10 cellular contexts compared by ENCODE assay signal in genomic region chr7:2175514-2175913, GRCh38. TPM values are rescaled to one million over a fixed set of nuclear protein-coding genes. Genes with fewer than 3 reads are reported as not detected.
A peak's percentile ranks its signal among the peaks of the same experiment; 100 is the strongest.
DNase-seq lines count a peak whose midpoint lies in the region; ATAC-seq and TF ChIP-seq lines count a peak whose summit lies in the region.
"Had no signal": no experiment of that assay in that cellular context is flagged by ENCODE, and none has a peak within 500 bp of the region (broad histone marks: within the 10 kb centered on the region; RNA-seq: fewer than 3 reads in every experiment).

No MANE protein-coding gene starts in this region.

- H3K4me1 ChIP-seq in mesendoderm (ENCODE audit: control insufficient read depth, low read depth, low read length): no peaks in the 10 kb centered on the region

- no peak overlapping the region for H3K4me2 ChIP-seq in mesendoderm (ENCODE audit: low read length)

- no peak overlapping the region for H3K4ac ChIP-seq in mesendoderm (ENCODE audit: low read depth, low read length)

- WGBS in mesendoderm (ENCODE audit: extremely low coverage, insufficient coverage, low lambda C conversion rate): no CpG with 5 or more reads among the region's 2 CpGs

- H3K36me3 ChIP-seq in mesendoderm (ENCODE audit: control insufficient read depth, insufficient read depth, low read length): peaks cover 1% of the 10 kb centered on the region

- H2BK15ac ChIP-seq in mesendoderm (replicated peaks; ENCODE audit: low read depth): no peak overlapping the region

- no peaks in the 10 kb centered on the region for H3K79me2 ChIP-seq in mesendoderm (ENCODE audit: control insufficient read depth, insufficient read depth, low read length)

- DNase-seq in AG04450 (ENCODE audit: low read depth, low spot score) (peak; percentile 91), NCI-H226 (peak; percentile 100), epithelial cell of esophagus (ENCODE audit: low read depth) (peak; percentile 77), mesendoderm (peak; percentile 57)
- DNase-seq: activated CD8-positive, alpha-beta memory T cell treated with anti-CD3 and anti-CD28 coated beads for 24 hours; KG1 had no signal

- H2BK5ac ChIP-seq in mesendoderm (ENCODE audit: low read length): no peak overlapping the region

- no peak overlapping the region for H4K8ac ChIP-seq in mesendoderm (ENCODE audit: low read depth, low read length)

- H3K4me3 ChIP-seq in AG04450 (ENCODE audit: low read depth, low read length) (no peak overlapping the region), epithelial cell of esophagus (ENCODE audit: low read length) (no peak overlapping the region), mesendoderm (ENCODE audit: low read length) (no peak overlapping the region)

- POLR2A ChIA-PET in AG04450 (lab: Yijun Ruan, JAX): interaction anchor here (0.7 to 1.4 kb wide), 8 partner anchors 9 to 292 kb away, joined by 4 to 13 read pairs (median 7); no protein-coding TSS in a partner anchor

- H3K27ac ChIP-seq in AG04450 (ENCODE audit: low read depth, low read length): peak overlapping the region; percentile 52
- H3K27ac ChIP-seq in mesendoderm (ENCODE audit: low read depth, low read length): no peak overlapping the region

- H2BK120ac ChIP-seq in mesendoderm (ENCODE audit: low read depth, low read length): no peak overlapping the region

- no peaks in the 10 kb centered on the region for H3K79me1 ChIP-seq in mesendoderm (ENCODE audit: low read length)

- H3K9ac ChIP-seq in mesendoderm (ENCODE audit: low read length): no peak overlapping the region

- no peak for TF ChIP-seq CTCF in AG04450 (IDR thresholded peaks at IDR 0.05; ENCODE audit: low read depth, low read length)
- no peak for TF ChIP-seq CTCF in epithelial cell of esophagus (IDR thresholded peaks at IDR 0.05; ENCODE audit: insufficient read depth, low read depth, low read length, missing control alignments)

- no peak overlapping the region for H3K23ac ChIP-seq in mesendoderm (ENCODE audit: low read length)

- ATAC-seq in GM19455 (IDR thresholded peaks at IDR 0.05; ENCODE audit: unreplicated experiment) (no peak), GM21786 (IDR thresholded peaks at IDR 0.05; ENCODE audit: unreplicated experiment) (no peak), GM21381 (IDR thresholded peaks at IDR 0.05; ENCODE audit: unreplicated experiment) (no peak), HG03097 (IDR thresholded peaks at IDR 0.05; ENCODE audit: low FRiP score, unreplicated experiment) (no peak)

- no peak overlapping the region for H3K18ac ChIP-seq in mesendoderm (ENCODE audit: low read length)

- H4K5ac ChIP-seq in mesendoderm (ENCODE audit: low read length): no peak overlapping the region

- CTCF ChIA-PET in AG04450 (lab: Charles Lee): interaction anchor here (0.6 kb wide), 1 partner anchor 1517 kb away, joined by 5 read pairs; no protein-coding TSS in a partner anchor

- H2AK5ac ChIP-seq in mesendoderm (ENCODE audit: low read length): no peak overlapping the region

- H3K27me3 ChIP-seq in AG04450 (ENCODE audit: control insufficient read depth, insufficient read depth, low read length) (peaks cover 1% of the 10 kb centered on the region), mesendoderm (ENCODE audit: insufficient read depth, low read length, poor library complexity) (no peaks in the 10 kb centered on the region)

- no peaks in the 10 kb centered on the region for H3K9me3 ChIP-seq in AG04450 (ENCODE audit: control insufficient read depth, insufficient read depth, low read length)

- H3K56ac ChIP-seq in mesendoderm (ENCODE audit: low read length): no peak overlapping the region

RNA-seq across cellular contexts. Expression of gene MAD1L1, which starts 57.2 kb away (rescaled TPM):
- polyA plus RNA-seq in AG04450 (2011; rRNA removed): 11.9 and 13.5 TPM in 2 replicates
- 21.9 and 24.0 TPM in 2 replicates for polyA minus RNA-seq in AG04450 (2011; rRNA and poly(A)+ RNA removed)
- 19.5 TPM for polyA plus RNA-seq in mesendoderm (2013, experiment 1 of 2)
- polyA plus RNA-seq in mesendoderm (2013, experiment 2 of 2): 20.8 TPM
